In genomic region chr2:13536941-13537340, GRCh38 we compare ENCODE assay signal across 24 cellular contexts.
"Had no signal": no experiment of that assay in that cellular context is flagged by ENCODE, and none has a peak within 500 bp of the region (broad histone marks: within the 10 kb centered on the region; RNA-seq: fewer than 3 reads in every experiment).

No MANE protein-coding gene starts in this region.

- H3K9me3 ChIP-seq: MG63, SJCRH30 had no signal

- H3K36me3 ChIP-seq: MG63, SJCRH30 had no signal

- H3K27me3 ChIP-seq: SJCRH30 had no signal

- H3K4me1 ChIP-seq: SJCRH30 had no signal

- DNase-seq: IMR-90, Karpas-422, KG1, MG63, NCI-H1092, NCI-H1105 treated with DMSO at 0.1 percent for 48 hours, NCI-H1417 treated with DMSO at 0.1 percent for 48 hours, NCI-H146, NCI-H1694 treated with DMSO at 0.1 percent for 48 hours, NCI-H1930, NCI-H2081 treated with DMSO at 0.1 percent for 48 hours, NCI-H2171, NCI-H226, NCI-H446, NCI-H510A, NCI-H524 treated with DMSO at 0.1 percent for 48 hours, NCI-H69, NCI-H774, SHP77 treated with DMSO at 0.1 percent for 48 hours, SJCRH30, T-helper 1 cell had no signal

- ATAC-seq: Panc1, Right ventricle myocardium inferior, SK-N-SH treated with all-trans-retinoic acid at 6 μM for 48 hours had no signal

- H3K4me3 ChIP-seq: MG63, SJCRH30 had no signal

- H3K27ac ChIP-seq: SJCRH30 had no signal
